14 cellular contexts compared by ENCODE assay signal in the genomic region with DNA sequence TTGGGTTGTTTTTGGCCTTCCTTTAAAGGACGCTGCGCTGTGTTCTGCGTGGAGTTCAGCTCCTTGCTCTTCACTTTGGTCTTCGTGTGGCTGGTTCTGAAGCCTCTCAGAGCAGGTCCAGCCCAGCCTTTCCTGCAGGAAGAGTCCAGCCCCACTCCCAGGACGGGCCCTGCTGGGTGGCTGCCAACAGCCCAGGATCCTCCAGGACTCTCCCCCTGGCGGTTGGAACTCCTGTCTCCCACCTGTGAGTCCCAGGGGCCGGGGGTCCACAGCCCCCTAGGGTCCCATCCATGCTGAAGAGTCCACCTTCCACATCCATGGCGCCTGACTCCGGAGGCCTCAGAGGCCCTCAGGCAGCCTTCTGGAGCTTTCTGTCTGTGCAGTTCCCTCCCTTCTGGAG. TPM values are rescaled to one million over a fixed set of nuclear protein-coding genes. Genes with fewer than 3 reads are reported as not detected.
DNase-seq lines count a peak whose midpoint lies in the region; ATAC-seq, FAIRE-seq and TF ChIP-seq lines count a peak whose summit lies in the region.
"Not testable (repeated sequence)": the region's sequence is repeated elsewhere in the genome, so short reads cannot be mapped to it uniquely, and the experiment has no call there.
"Had no signal": no experiment of that assay in that cellular context is flagged by ENCODE, and none has a peak within 500 bp of the region (broad histone marks: within the 10 kb centered on the region; RNA-seq: fewer than 3 reads in every experiment).

No MANE protein-coding gene starts in this region.

- not testable (repeated sequence) for H3K36me3 ChIP-seq in CD4-positive, CD25-positive, alpha-beta regulatory T cell (ENCODE audit: control insufficient read depth, insufficient read depth, low read length); HepG2 (replicated peaks in 1 of 2; ENCODE audit: control insufficient read depth in 1 of 2, insufficient read depth in 2 of 2, low read length in 2 of 2); psoas muscle (ENCODE audit: insufficient read depth in 1 of 2, low read depth in 1 of 2)

- WGBS in HepG2 (ENCODE audit: low lambda C conversion rate) = 26% methylated on average over 4 of the region's 9 CpGs
- 69 to 77% (median 74%) methylated on average over 7 to 9 of the region's 9 CpGs for whole genome bisulfite sequencing in psoas muscle, 3 donors

- not testable (repeated sequence) for H3K9me3 Mint-ChIP-seq in CD4-positive, CD25-positive, alpha-beta regulatory T cell; activated B cell treated with CpG ODN at 0.5 μM for 24 hours; activated T-helper 2 cell treated with anti-CD3 and anti-CD28 coated beads, Interferon-gamma antibody, Interleukin-2, Interleukin-4, amounts not matched to agents 10 μg/mL and 5 μg/mL and 100 μg/mL, durations not matched to agents 14 hours and 24 hours and 36 hours; naive thymus-derived CD8-positive, alpha-beta T cell; stimulated activated naive CD8-positive, alpha-beta T cell treated with anti-CD3 and anti-CD28 coated beads, Interleukin-15, amount 100 ng/mL, for 72 hours

- not testable (repeated sequence) for H3K4me2 ChIP-seq in HepG2 (ENCODE audit: low read depth, low read length)

- not testable (repeated sequence) for H3K36me3 Mint-ChIP-seq in CD4-positive, CD25-positive, alpha-beta regulatory T cell; activated B cell treated with CpG ODN at 0.5 μM for 24 hours (ENCODE audit: low read depth); naive thymus-derived CD8-positive, alpha-beta T cell
- peaks cover 21% of the 10 kb centered on the region for H3K36me3 Mint-ChIP-seq in activated T-helper 2 cell treated with anti-CD3 and anti-CD28 coated beads, Interferon-gamma antibody, Interleukin-2, Interleukin-4, amounts not matched to agents 10 μg/mL and 5 μg/mL and 100 μg/mL, durations not matched to agents 14 hours and 24 hours and 36 hours (ENCODE audit: low read depth)

- peak overlapping the region in 2 of 3 donors; percentile 38 to 76 for H3K27ac Mint-ChIP-seq in CD4-positive, CD25-positive, alpha-beta regulatory T cell
- H3K27ac Mint-ChIP-seq in activated B cell treated with CpG ODN at 0.5 μM for 24 hours = peak overlapping the region; percentile 76
- H3K27ac Mint-ChIP-seq in activated T-helper 2 cell treated with anti-CD3 and anti-CD28 coated beads, Interferon-gamma antibody, Interleukin-2, Interleukin-4, amounts not matched to agents 10 μg/mL and 5 μg/mL and 100 μg/mL, durations not matched to agents 14 hours and 24 hours and 36 hours = peak overlapping the region; percentile 17
- peak overlapping the region in 8 of 10 donors; percentile 65 to 96 (median 81) for H3K27ac Mint-ChIP-seq in naive thymus-derived CD8-positive, alpha-beta T cell
- peak overlapping the region; percentile 19 to 93 for H3K27ac Mint-ChIP-seq in stimulated activated naive CD8-positive, alpha-beta T cell treated with anti-CD3 and anti-CD28 coated beads, Interleukin-15, amount 100 ng/mL, for 72 hours

- H3K4me1 ChIP-seq in CD4-positive, CD25-positive, alpha-beta regulatory T cell (ENCODE audit: control insufficient read depth, insufficient read depth, low read length, poor library complexity, severe bottlenecking) = peaks cover 50% of the 10 kb centered on the region
- H3K4me1 ChIP-seq in HepG2 (ENCODE audit: insufficient read depth, low read length) (peaks cover 56% of the 10 kb centered on the region), psoas muscle (peaks cover 11% of the 10 kb centered on the region)

- in situ Hi-C loops in HepG2 (cut with HindIII; ENCODE audit: extremely low pct_ligation_motif_present, low pct_unique_long_range_greater_than_20kb) = not testable (repeated sequence)

- not testable (repeated sequence) for H3K9ac ChIP-seq in HepG2 (ENCODE audit: insufficient read depth, low read depth, low read length)

- not testable (repeated sequence) for H4K20me1 ChIP-seq in HepG2 (ENCODE audit: insufficient read depth, low read length)

- TF ChIP-seq RAD21 in HepG2 (CRISPR knock-in tag; IDR thresholded peaks at IDR 0.05) = not testable (repeated sequence)

- not testable (repeated sequence) for H3K9me3 ChIP-seq in CD4-positive, CD25-positive, alpha-beta regulatory T cell (ENCODE audit: control insufficient read depth in 2 of 2, low read length in 2 of 2); HepG2 (ENCODE audit: low read length); psoas muscle

- H3K4me3 ChIP-seq in CD4-positive, CD25-positive, alpha-beta regulatory T cell (ENCODE audit: low read depth, low read length); HepG2 (replicated peaks in 1 of 3; ENCODE audit: insufficient read depth in 1 of 3, low read depth in 2 of 3, low read length in 3 of 3): not testable (repeated sequence)
- H3K4me3 ChIP-seq in psoas muscle = peak overlapping the region; percentile 49

- not testable (repeated sequence) for TF ChIP-seq EP300 in HepG2 (IDR thresholded peaks at IDR 0.05; ENCODE audit: low read depth in 2 of 2, low read length in 2 of 2); HepG2 (CRISPR knock-in tag; IDR thresholded peaks at IDR 0.05; ENCODE audit: borderline replicate concordance)

- intact Hi-C loops in activated B cell treated with CpG ODN at 0.5 μM for 24 hours (cut with micrococcal nuclease); Right ventricle myocardium superior (cut with DNase I); HepG2 (cut with micrococcal nuclease; ENCODE audit: unreplicated experiment); psoas muscle (cut with DNase I): not testable (repeated sequence)
- intact Hi-C loops in activated T-helper 2 cell treated with anti-CD3 and anti-CD28 coated beads, Interferon-gamma antibody, Interleukin-2, Interleukin-4, amounts not matched to agents 10 μg/mL and 5 μg/mL and 100 μg/mL, durations not matched to agents 14 hours and 24 hours and 36 hours (cut with micrococcal nuclease) = loop anchor here (10.0 kb wide), 1 partner anchor 1147 kb away; a partner anchor contains a TSS

- POLR2A ChIA-PET in activated B cell treated with CpG ODN at 0.5 μM for 24 hours (lab: Charles Lee); HepG2 (lab: Yijun Ruan, JAX); naive thymus-derived CD8-positive, alpha-beta T cell (lab: Charles Lee): not testable (repeated sequence)

- not testable (repeated sequence) for TF ChIP-seq CTCF in activated B cell treated with CpG ODN at 0.5 μM for 24 hours (IDR thresholded peaks at IDR 0.05); psoas muscle (IDR thresholded peaks at IDR 0.05)
- peak; percentile 32; the same call in 1 of the 2 replicates for TF ChIP-seq CTCF in HepG2 (CRISPR knock-in tag; IDR thresholded peaks at IDR 0.05)

- not testable (repeated sequence) for FAIRE-seq in HepG2 (lab: Jason Lieb, UNC)

- not testable (repeated sequence) for H3K79me2 ChIP-seq in HepG2 (ENCODE audit: insufficient read depth, low read length)

- CTCF ChIA-PET in activated B cell treated with CpG ODN at 0.5 μM for 24 hours (lab: Charles Lee); HepG2 (lab: Yijun Ruan, JAX; ENCODE audit: low intra/inter-chr PET ratio, low total read pairs): not testable (repeated sequence)

- not testable (repeated sequence) for TF ChIP-seq POLR2A in HepG2 (IDR thresholded peaks at IDR 0.05; ENCODE audit: insufficient read depth in 1 of 2, low read depth in 2 of 2, low read length in 2 of 2)

- not testable (repeated sequence) for BruUV-seq in HepG2 (replicated peaks; lab: Mats Ljungman, UMichigan)

- ATAC-seq in CD4-positive, CD25-positive, alpha-beta regulatory T cell (ENCODE audit: low read depth in 2 of 2); activated B cell treated with CpG ODN at 0.5 μM for 24 hours (ENCODE audit: low read depth); Right ventricle myocardium superior (ENCODE audit: poor library complexity); HepG2; naive thymus-derived CD8-positive, alpha-beta T cell; psoas muscle; stimulated activated naive CD8-positive, alpha-beta T cell treated with anti-CD3 and anti-CD28 coated beads, Interleukin-15, amount 100 ng/mL, for 72 hours: not testable (repeated sequence)

- peaks cover 0 to 46% (median 15%) of the 10 kb centered on the region in 4 donors for H3K4me1 Mint-ChIP-seq in CD4-positive, CD25-positive, alpha-beta regulatory T cell
- H3K4me1 Mint-ChIP-seq in activated B cell treated with CpG ODN at 0.5 μM for 24 hours = peaks cover 70% of the 10 kb centered on the region
- peaks cover 26% of the 10 kb centered on the region for H3K4me1 Mint-ChIP-seq in activated T-helper 2 cell treated with anti-CD3 and anti-CD28 coated beads, Interferon-gamma antibody, Interleukin-2, Interleukin-4, amounts not matched to agents 10 μg/mL and 5 μg/mL and 100 μg/mL, durations not matched to agents 14 hours and 24 hours and 36 hours (ENCODE audit: low read depth)
- peaks cover 17 to 52% (median 50%) of the 10 kb centered on the region in 4 donors for H3K4me1 Mint-ChIP-seq in naive thymus-derived CD8-positive, alpha-beta T cell
- H3K4me1 Mint-ChIP-seq in stimulated activated naive CD8-positive, alpha-beta T cell treated with anti-CD3 and anti-CD28 coated beads, Interleukin-15, amount 100 ng/mL, for 72 hours = peaks cover 50% of the 10 kb centered on the region

- H3K4me3 Mint-ChIP-seq in CD4-positive, CD25-positive, alpha-beta regulatory T cell; activated B cell treated with CpG ODN at 0.5 μM for 24 hours; activated T-helper 2 cell treated with anti-CD3 and anti-CD28 coated beads, Interferon-gamma antibody, Interleukin-2, Interleukin-4, amounts not matched to agents 10 μg/mL and 5 μg/mL and 100 μg/mL, durations not matched to agents 14 hours and 24 hours and 36 hours (ENCODE audit: low read depth); naive thymus-derived CD8-positive, alpha-beta T cell; stimulated activated naive CD8-positive, alpha-beta T cell treated with anti-CD3 and anti-CD28 coated beads, Interleukin-15, amount 100 ng/mL, for 72 hours: not testable (repeated sequence)

- not testable (repeated sequence) for H2AFZ ChIP-seq in HepG2 (ENCODE audit: low read length)

- H3K27ac ChIP-seq in CD4-positive, CD25-positive, alpha-beta regulatory T cell (ENCODE audit: insufficient read depth, low read length, poor library complexity, severe bottlenecking); HepG2 (ENCODE audit: extremely low read length, insufficient read depth, low read length); psoas muscle: not testable (repeated sequence)

- DNase-seq in CD4-positive, CD25-positive, alpha-beta regulatory T cell; activated B cell treated with CpG ODN at 0.5 μM for 24 hours; activated T-helper 2 cell treated with anti-CD3 and anti-CD28 coated beads, Interferon-gamma antibody, Interleukin-2, Interleukin-4, amounts not matched to agents 10 μg/mL and 5 μg/mL and 100 μg/mL, durations not matched to agents 14 hours and 24 hours and 36 hours (ENCODE audit: low spot score); naive thymus-derived CD8-positive, alpha-beta T cell; psoas muscle; stimulated activated naive CD8-positive, alpha-beta T cell treated with anti-CD3 and anti-CD28 coated beads, Interleukin-15, amount 100 ng/mL, for 72 hours: not testable (repeated sequence)
- DNase-seq in Right ventricle myocardium superior (peak; percentile 71), HepG2 (ENCODE audit: low spot score) (peak; percentile 7)

- H3K27me3 ChIP-seq in CD4-positive, CD25-positive, alpha-beta regulatory T cell (ENCODE audit: control insufficient read depth, insufficient read depth, low read length); HepG2 (ENCODE audit: control insufficient read depth in 1 of 2, insufficient read depth in 2 of 2, low read length in 2 of 2): not testable (repeated sequence)
- H3K27me3 ChIP-seq in psoas muscle (ENCODE audit: insufficient read depth in 3 of 3, low read length in 2 of 3) = peaks cover 0 to 14% (median 6%) of the 10 kb centered on the region in 3 donors

- H3K27me3 Mint-ChIP-seq in CD4-positive, CD25-positive, alpha-beta regulatory T cell; activated B cell treated with CpG ODN at 0.5 μM for 24 hours; activated T-helper 2 cell treated with anti-CD3 and anti-CD28 coated beads, Interferon-gamma antibody, Interleukin-2, Interleukin-4, amounts not matched to agents 10 μg/mL and 5 μg/mL and 100 μg/mL, durations not matched to agents 14 hours and 24 hours and 36 hours (ENCODE audit: low read depth); naive thymus-derived CD8-positive, alpha-beta T cell; stimulated activated naive CD8-positive, alpha-beta T cell treated with anti-CD3 and anti-CD28 coated beads, Interleukin-15, amount 100 ng/mL, for 72 hours: not testable (repeated sequence)

RNA-seq across cellular contexts. Expression of a gene that starts 4.6 kb away (rescaled TPM):
- 235 TPM for total RNA-seq in CD4-positive, CD25-positive, alpha-beta regulatory T cell
- 10 to 100 TPM; 57.3 to 75.8 (median 73.8) TPM for polyA plus RNA-seq in CD4-positive, CD25-positive, alpha-beta regulatory T cell
- 140 and 148 TPM in 2 replicates for total RNA-seq in activated B cell treated with CpG ODN at 0.5 μM for 24 hours
- 191 and 199 TPM in 2 replicates for total RNA-seq in activated T-helper 2 cell treated with anti-CD3 and anti-CD28 coated beads, Interferon-gamma antibody, Interleukin-2, Interleukin-4, amounts not matched to agents 10 μg/mL and 5 μg/mL and 100 μg/mL, durations not matched to agents 14 hours and 24 hours and 36 hours
- 16.0 TPM for total RNA-seq in Right ventricle myocardium superior
- total RNA-seq in HepG2 (2016; rRNA removed; fragmentation: Illumina TruSeq; extraction: Trizol) = 6.2 and 11.9 TPM in 2 replicates
- total RNA-seq in HepG2 (2016; cell fraction: cytosol; rRNA removed; fragmentation: Illumina TruSeq; extraction: Trizol; ENCODE audit: low read depth) = 7.1 and 8.0 TPM in 2 replicates
- 5.5 and 13.2 TPM in 2 replicates for total RNA-seq in HepG2 (2016; cell fraction: insoluble cytoplasmic fraction; rRNA removed; fragmentation: Illumina TruSeq; extraction: Trizol)
- total RNA-seq in HepG2 (2016; cell fraction: membrane; rRNA removed; fragmentation: Illumina TruSeq; extraction: Trizol) = 10.5 and 12.4 TPM in 2 replicates
- total RNA-seq in HepG2 (2016; cell fraction: nucleus; rRNA removed; fragmentation: Illumina TruSeq; extraction: Trizol) = 11.2 and 11.3 TPM in 2 replicates
- polyA plus RNA-seq in HepG2 (2011; rRNA removed) = 49.9 and 70.7 TPM in 2 replicates
- 24.2 and 35.1 TPM in 2 replicates for polyA plus RNA-seq in HepG2 (2011; cell fraction: cytosol; rRNA removed)
- 534 and 601 TPM in 2 replicates for polyA plus RNA-seq in HepG2 (2011; cell fraction: nucleus; rRNA removed)
- polyA plus RNA-seq in HepG2 (2012) = 20.3 and 22.1 TPM in 2 replicates
- polyA plus RNA-seq in HepG2 (2016; cell fraction: cytosol; fragmentation: Illumina TruSeq; extraction: Trizol; ENCODE audit: low read depth) = 6.2 and 6.4 TPM in 2 replicates
- 5.6 and 7.2 TPM in 2 replicates for polyA plus RNA-seq in HepG2 (2016; cell fraction: insoluble cytoplasmic fraction; fragmentation: Illumina TruSeq; extraction: Trizol; ENCODE audit: low read depth)
- 9.0 and 10.4 TPM in 2 replicates for polyA plus RNA-seq in HepG2 (2016; cell fraction: membrane; fragmentation: Illumina TruSeq; extraction: Trizol; ENCODE audit: low read depth)
- 35.7 and 39.2 TPM in 2 replicates for polyA plus RNA-seq in HepG2 (2016; cell fraction: nucleus; fragmentation: Illumina TruSeq; extraction: Trizol; ENCODE audit: insufficient read depth, low read depth)
- polyA minus RNA-seq in HepG2 (2011; rRNA and poly(A)+ RNA removed; ENCODE audit: low replicate concordance) = 0.61 and 40.6 TPM in 2 replicates
- polyA minus RNA-seq in HepG2 (2011; cell fraction: cytosol; rRNA and poly(A)+ RNA removed) = 12.6 and 13.8 TPM in 2 replicates
- polyA minus RNA-seq in HepG2 (2011; cell fraction: nucleus; rRNA and poly(A)+ RNA removed) = 32.2 and 34.3 TPM in 2 replicates
- total RNA-seq in naive thymus-derived CD8-positive, alpha-beta T cell = 100 to 1,000 TPM; 187 to 190 TPM
- polyA plus RNA-seq in naive thymus-derived CD8-positive, alpha-beta T cell = 10 to 100 TPM; 45.8 to 61.6 (median 48.9) TPM
- 10 to 100 TPM in 2 of 4 donors, 1 to 10 TPM in 2; 6.2 to 10.6 (median 8.9) TPM for total RNA-seq in psoas muscle
- 10 to 100 TPM in 1 of 3 donors, 1 to 10 TPM in 2; 6.6 to 10.8 (median 8.2) TPM for polyA plus RNA-seq in psoas muscle

RNA-seq across cellular contexts. Expression of a gene that starts 21.5 kb away (rescaled TPM):
- total RNA-seq in CD4-positive, CD25-positive, alpha-beta regulatory T cell = not detected
- not detected for polyA plus RNA-seq in CD4-positive, CD25-positive, alpha-beta regulatory T cell
- total RNA-seq in activated B cell treated with CpG ODN at 0.5 μM for 24 hours (not detected in 2 replicates), Right ventricle myocardium superior (1.6 TPM), HepG2 (2016; rRNA removed; fragmentation: Illumina TruSeq; extraction: Trizol) (not detected in 2 replicates), psoas muscle (under 1 TPM; 0.18 to 0.77 (median 0.45) TPM)
- not detected in 2 replicates for total RNA-seq in activated T-helper 2 cell treated with anti-CD3 and anti-CD28 coated beads, Interferon-gamma antibody, Interleukin-2, Interleukin-4, amounts not matched to agents 10 μg/mL and 5 μg/mL and 100 μg/mL, durations not matched to agents 14 hours and 24 hours and 36 hours
- not detected in 2 replicates for total RNA-seq in HepG2 (2016; cell fraction: cytosol; rRNA removed; fragmentation: Illumina TruSeq; extraction: Trizol; ENCODE audit: low read depth)
- not detected in 2 replicates for total RNA-seq in HepG2 (2016; cell fraction: insoluble cytoplasmic fraction; rRNA removed; fragmentation: Illumina TruSeq; extraction: Trizol)
- not detected in 2 replicates for total RNA-seq in HepG2 (2016; cell fraction: membrane; rRNA removed; fragmentation: Illumina TruSeq; extraction: Trizol)
- total RNA-seq in HepG2 (2016; cell fraction: nucleus; rRNA removed; fragmentation: Illumina TruSeq; extraction: Trizol) = not detected in 2 replicates
- polyA plus RNA-seq in HepG2 (2011; rRNA removed) (0.05 TPM in 1 of 2 replicates, not detected in the other), psoas muscle (under 1 TPM in 2 of 3 donors, not detected in 1; 0.13 to 0.14 TPM)
- not detected in 2 replicates for polyA plus RNA-seq in HepG2 (2011; cell fraction: cytosol; rRNA removed)
- not detected in 2 replicates for polyA plus RNA-seq in HepG2 (2011; cell fraction: nucleus; rRNA removed)
- not detected in 2 replicates for polyA plus RNA-seq in HepG2 (2012)
- not detected in 2 replicates for polyA plus RNA-seq in HepG2 (2016; cell fraction: cytosol; fragmentation: Illumina TruSeq; extraction: Trizol; ENCODE audit: low read depth)
- not detected in 2 replicates for polyA plus RNA-seq in HepG2 (2016; cell fraction: insoluble cytoplasmic fraction; fragmentation: Illumina TruSeq; extraction: Trizol; ENCODE audit: low read depth)
- polyA plus RNA-seq in HepG2 (2016; cell fraction: membrane; fragmentation: Illumina TruSeq; extraction: Trizol; ENCODE audit: low read depth) = not detected in 2 replicates
- polyA plus RNA-seq in HepG2 (2016; cell fraction: nucleus; fragmentation: Illumina TruSeq; extraction: Trizol; ENCODE audit: insufficient read depth, low read depth) = not detected in 2 replicates
- polyA minus RNA-seq in HepG2 (2011; rRNA and poly(A)+ RNA removed; ENCODE audit: low replicate concordance) = not detected in 2 replicates
- polyA minus RNA-seq in HepG2 (2011; cell fraction: cytosol; rRNA and poly(A)+ RNA removed) = not detected in 2 replicates
- polyA minus RNA-seq in HepG2 (2011; cell fraction: nucleus; rRNA and poly(A)+ RNA removed) = not detected in 2 replicates
- total RNA-seq in naive thymus-derived CD8-positive, alpha-beta T cell = under 1 TPM in 1 of 2 experiments, not detected in 1; 0.30 TPM
- not detected for polyA plus RNA-seq in naive thymus-derived CD8-positive, alpha-beta T cell
- total RNA-seq: Calu3; CD4-positive, alpha-beta memory T cell; G401; IMR-90; M059J; PC-9 had no signal
- polyA plus RNA-seq: CD4-positive, alpha-beta memory T cell; IMR-90 had no signal

RNA-seq across cellular contexts. Expression of a gene that starts 25.1 kb away (rescaled TPM):
- 66.6 TPM for total RNA-seq in CD4-positive, CD25-positive, alpha-beta regulatory T cell
- polyA plus RNA-seq in CD4-positive, CD25-positive, alpha-beta regulatory T cell = 10 to 100 TPM; 16.8 to 23.7 (median 17.3) TPM
- 43.1 and 54.0 TPM in 2 replicates for total RNA-seq in activated B cell treated with CpG ODN at 0.5 μM for 24 hours
- total RNA-seq in activated T-helper 2 cell treated with anti-CD3 and anti-CD28 coated beads, Interferon-gamma antibody, Interleukin-2, Interleukin-4, amounts not matched to agents 10 μg/mL and 5 μg/mL and 100 μg/mL, durations not matched to agents 14 hours and 24 hours and 36 hours = 49.1 and 52.2 TPM in 2 replicates
- total RNA-seq in Right ventricle myocardium superior = 45.5 TPM
- 9.2 and 19.3 TPM in 2 replicates for total RNA-seq in HepG2 (2016; rRNA removed; fragmentation: Illumina TruSeq; extraction: Trizol)
- total RNA-seq in HepG2 (2016; cell fraction: cytosol; rRNA removed; fragmentation: Illumina TruSeq; extraction: Trizol; ENCODE audit: low read depth) = 15.2 and 19.7 TPM in 2 replicates
- 9.5 and 17.6 TPM in 2 replicates for total RNA-seq in HepG2 (2016; cell fraction: insoluble cytoplasmic fraction; rRNA removed; fragmentation: Illumina TruSeq; extraction: Trizol)
- total RNA-seq in HepG2 (2016; cell fraction: membrane; rRNA removed; fragmentation: Illumina TruSeq; extraction: Trizol) = 5.3 and 5.7 TPM in 2 replicates
- 19.2 TPM in 2 replicates for total RNA-seq in HepG2 (2016; cell fraction: nucleus; rRNA removed; fragmentation: Illumina TruSeq; extraction: Trizol)
- 17.2 and 17.4 TPM in 2 replicates for polyA plus RNA-seq in HepG2 (2011; rRNA removed)
- 7.9 and 10.5 TPM in 2 replicates for polyA plus RNA-seq in HepG2 (2011; cell fraction: cytosol; rRNA removed)
- polyA plus RNA-seq in HepG2 (2011; cell fraction: nucleus; rRNA removed) = 84.3 and 91.7 TPM in 2 replicates
- 11.1 and 12.3 TPM in 2 replicates for polyA plus RNA-seq in HepG2 (2012)
- polyA plus RNA-seq in HepG2 (2016; cell fraction: cytosol; fragmentation: Illumina TruSeq; extraction: Trizol; ENCODE audit: low read depth) = 0.83 and 1.3 TPM in 2 replicates
- 6.9 and 9.3 TPM in 2 replicates for polyA plus RNA-seq in HepG2 (2016; cell fraction: insoluble cytoplasmic fraction; fragmentation: Illumina TruSeq; extraction: Trizol; ENCODE audit: low read depth)
- polyA plus RNA-seq in HepG2 (2016; cell fraction: membrane; fragmentation: Illumina TruSeq; extraction: Trizol; ENCODE audit: low read depth) = 1.5 and 2.2 TPM in 2 replicates
- polyA plus RNA-seq in HepG2 (2016; cell fraction: nucleus; fragmentation: Illumina TruSeq; extraction: Trizol; ENCODE audit: insufficient read depth, low read depth) = 33.9 and 43.9 TPM in 2 replicates
- polyA minus RNA-seq in HepG2 (2011; rRNA and poly(A)+ RNA removed; ENCODE audit: low replicate concordance) = 27.8 and 43.6 TPM in 2 replicates
- 14.8 and 18.2 TPM in 2 replicates for polyA minus RNA-seq in HepG2 (2011; cell fraction: cytosol; rRNA and poly(A)+ RNA removed)
- polyA minus RNA-seq in HepG2 (2011; cell fraction: nucleus; rRNA and poly(A)+ RNA removed) = 56.7 and 65.1 TPM in 2 replicates
- 100 to 1,000 TPM; 149 to 155 TPM for total RNA-seq in naive thymus-derived CD8-positive, alpha-beta T cell
- 10 to 100 TPM in 2 of 3 donors, 1 to 10 TPM in 1; 9.0 to 31.7 (median 13.4) TPM for polyA plus RNA-seq in naive thymus-derived CD8-positive, alpha-beta T cell
- total RNA-seq in psoas muscle = 10 to 100 TPM; 29.0 to 45.1 (median 35.3) TPM
- 10 to 100 TPM; 30.3 to 32.4 (median 31.9) TPM for polyA plus RNA-seq in psoas muscle

RNA-seq across cellular contexts. Expression of a gene that starts 35.0 kb away (rescaled TPM):
- 24.5 TPM for total RNA-seq in CD4-positive, CD25-positive, alpha-beta regulatory T cell
- polyA plus RNA-seq in CD4-positive, CD25-positive, alpha-beta regulatory T cell = 10 to 100 TPM; 24.7 to 31.1 (median 27.2) TPM
- total RNA-seq in activated B cell treated with CpG ODN at 0.5 μM for 24 hours = 12.6 and 13.5 TPM in 2 replicates
- total RNA-seq in activated T-helper 2 cell treated with anti-CD3 and anti-CD28 coated beads, Interferon-gamma antibody, Interleukin-2, Interleukin-4, amounts not matched to agents 10 μg/mL and 5 μg/mL and 100 μg/mL, durations not matched to agents 14 hours and 24 hours and 36 hours = 26.5 and 28.4 TPM in 2 replicates
- total RNA-seq in Right ventricle myocardium superior = 9.8 TPM
- 14.1 and 16.8 TPM in 2 replicates for total RNA-seq in HepG2 (2016; rRNA removed; fragmentation: Illumina TruSeq; extraction: Trizol)
- 3.3 and 4.6 TPM in 2 replicates for total RNA-seq in HepG2 (2016; cell fraction: cytosol; rRNA removed; fragmentation: Illumina TruSeq; extraction: Trizol; ENCODE audit: low read depth)
- total RNA-seq in HepG2 (2016; cell fraction: insoluble cytoplasmic fraction; rRNA removed; fragmentation: Illumina TruSeq; extraction: Trizol) = 14.4 and 15.6 TPM in 2 replicates
- 9.8 and 9.9 TPM in 2 replicates for total RNA-seq in HepG2 (2016; cell fraction: membrane; rRNA removed; fragmentation: Illumina TruSeq; extraction: Trizol)
- 8.9 and 10.7 TPM in 2 replicates for total RNA-seq in HepG2 (2016; cell fraction: nucleus; rRNA removed; fragmentation: Illumina TruSeq; extraction: Trizol)
- polyA plus RNA-seq in HepG2 (2011; rRNA removed) = 22.1 and 29.5 TPM in 2 replicates
- 24.7 and 29.1 TPM in 2 replicates for polyA plus RNA-seq in HepG2 (2011; cell fraction: cytosol; rRNA removed)
- 72.9 and 75.2 TPM in 2 replicates for polyA plus RNA-seq in HepG2 (2011; cell fraction: nucleus; rRNA removed)
- polyA plus RNA-seq in HepG2 (2012) = 22.4 and 26.9 TPM in 2 replicates
- 4.6 and 4.8 TPM in 2 replicates for polyA plus RNA-seq in HepG2 (2016; cell fraction: cytosol; fragmentation: Illumina TruSeq; extraction: Trizol; ENCODE audit: low read depth)
- polyA plus RNA-seq in HepG2 (2016; cell fraction: insoluble cytoplasmic fraction; fragmentation: Illumina TruSeq; extraction: Trizol; ENCODE audit: low read depth) = 20.7 and 24.0 TPM in 2 replicates
- polyA plus RNA-seq in HepG2 (2016; cell fraction: membrane; fragmentation: Illumina TruSeq; extraction: Trizol; ENCODE audit: low read depth) = 11.7 and 12.0 TPM in 2 replicates
- polyA plus RNA-seq in HepG2 (2016; cell fraction: nucleus; fragmentation: Illumina TruSeq; extraction: Trizol; ENCODE audit: insufficient read depth, low read depth) = 24.3 and 25.8 TPM in 2 replicates
- polyA minus RNA-seq in HepG2 (2011; rRNA and poly(A)+ RNA removed; ENCODE audit: low replicate concordance) = 3.8 and 32.9 TPM in 2 replicates
- polyA minus RNA-seq in HepG2 (2011; cell fraction: cytosol; rRNA and poly(A)+ RNA removed) = 16.2 and 16.4 TPM in 2 replicates
- 5.8 and 7.5 TPM in 2 replicates for polyA minus RNA-seq in HepG2 (2011; cell fraction: nucleus; rRNA and poly(A)+ RNA removed)
- 10 to 100 TPM; 39.6 to 45.4 TPM for total RNA-seq in naive thymus-derived CD8-positive, alpha-beta T cell
- polyA plus RNA-seq in naive thymus-derived CD8-positive, alpha-beta T cell = 10 to 100 TPM; 20.6 to 37.5 (median 27.4) TPM
- 1 to 10 TPM in 3 of 4 donors, under 1 TPM in 1; 0.97 to 3.9 (median 3.1) TPM for total RNA-seq in psoas muscle
- 1 to 10 TPM; 1.8 to 3.0 (median 2.6) TPM for polyA plus RNA-seq in psoas muscle

Comparison
In these comparisons a context has a peak if more than half of its experiments do, and no peak if none do; other contexts are left out.
1. H3K27ac Mint-ChIP-seq: peak in every context shown above with its lines; median percentile 81 in naive thymus-derived CD8-positive, alpha-beta T cell; 76 in activated B cell treated with CpG ODN at 0.5 μM for 24 hours; 57 in CD4-positive, CD25-positive, alpha-beta regulatory T cell; 56 in stimulated activated naive CD8-positive, alpha-beta T cell treated with anti-CD3 and anti-CD28 coated beads, Interleukin-15, amount 100 ng/mL, for 72 hours; 17 in activated T-helper 2 cell treated with anti-CD3 and anti-CD28 coated beads, Interferon-gamma antibody, Interleukin-2, Interleukin-4, amounts not matched to agents 10 μg/mL and 5 μg/mL and 100 μg/mL, durations not matched to agents 14 hours and 24 hours and 36 hours.